In genomic region chr9:37944266-37944650, GRCh38 we compare ENCODE assay signal across 22 cellular contexts. TPM values are rescaled to one million over a fixed set of nuclear protein-coding genes. Genes with fewer than 3 reads are reported as not detected.
DNase-seq lines count a peak whose midpoint lies in the region; ATAC-seq, FAIRE-seq and TF ChIP-seq lines count a peak whose summit lies in the region.
"Had no signal": no experiment of that assay in that cellular context is flagged by ENCODE, and none has a peak within 500 bp of the region (broad histone marks: within the 10 kb centered on the region; RNA-seq: fewer than 3 reads in every experiment).

No MANE protein-coding gene starts in this region.

- H3K27me3 ChIP-seq in SK-N-SH (ENCODE audit: insufficient read depth) (no peaks in the 10 kb centered on the region), keratinocyte (ENCODE audit: control insufficient read depth, extremely low read depth, insufficient read depth, low read length) (no peaks in the 10 kb centered on the region), skeletal muscle satellite cell (ENCODE audit: control insufficient read depth, insufficient read depth, low read length) (no peaks in the 10 kb centered on the region), suprapubic skin (no peaks in the 10 kb centered on the region)
- H3K27me3 ChIP-seq: Peyer's patch, transverse colon had no signal

- TF ChIP-seq EP300 in SK-N-SH (IDR thresholded peaks at IDR 0.05; ENCODE audit: borderline replicate concordance in 1 of 2, low read depth in 1 of 2, low read length in 1 of 2) (no peak), suprapubic skin (IDR thresholded peaks at IDR 0.05) (no peak)

- TF ChIP-seq RAD21 in SK-N-SH (IDR thresholded peaks at IDR 0.05; ENCODE audit: low read length): no peak

- H3K9ac ChIP-seq in SK-N-SH: peak overlapping the region; percentile 7; the same call in 1 of the 2 replicates
- H3K9ac ChIP-seq in keratinocyte (ENCODE audit: control insufficient read depth, extremely low read depth, insufficient read depth, low read length): peak overlapping the region; percentile 11
- peak overlapping the region; percentile 36 for H3K9ac ChIP-seq in skeletal muscle satellite cell (ENCODE audit: low read depth, low read length)
- H3K9ac ChIP-seq: KMS-11 had no signal

- H3K9me1 ChIP-seq in keratinocyte (ENCODE audit: control insufficient read depth, extremely low read depth, insufficient read depth, low read length): peaks cover 8% of the 10 kb centered on the region

- H3K36me3 Mint-ChIP-seq in activated T-helper 17 cell treated with anti-CD3 and anti-CD28 coated beads, Interleukin-2, amount 50 U/mL, for 72 hours (ENCODE audit: low read depth): no peaks in the 10 kb centered on the region
- H3K36me3 Mint-ChIP-seq: activated naive CD4-positive, alpha-beta T cell treated with anti-CD3 and anti-CD28 coated beads, Interleukin-2, amount 50 U/mL, for 72 hours had no signal

- no peak for ATAC-seq in activated T-helper 17 cell treated with anti-CD3 and anti-CD28 coated beads, Interleukin-2, amount 50 U/mL, for 72 hours (replicated peaks)
- ATAC-seq: activated naive CD4-positive, alpha-beta T cell treated with anti-CD3 and anti-CD28 coated beads, Interleukin-2, amount 50 U/mL, for 72 hours had no signal

- no peak overlapping the region for H3K4me3 Mint-ChIP-seq in activated T-helper 17 cell treated with anti-CD3 and anti-CD28 coated beads, Interleukin-2, amount 50 U/mL, for 72 hours
- H3K4me3 Mint-ChIP-seq: B cell; T-helper 1 cell treated with Interleukin-12 subunit alpha and Interleukin-12 subunit beta and Interleukin-4 antibody, amounts not matched to agents 30 μg/mL and 1 μg/mL, for 36 hours had no signal

- H3K4me3 ChIP-seq in SK-N-SH (ENCODE audit: low read depth in 2 of 2, low read length in 1 of 2) (no peak overlapping the region; a peak in 1 of 4 replicates), keratinocyte (ENCODE audit: control insufficient read depth in 2 of 3, extremely low read depth in 1 of 3, insufficient read depth in 2 of 3, low read depth in 1 of 3, low read length in 3 of 3) (no peak overlapping the region), skeletal muscle satellite cell (ENCODE audit: low read length) (peak overlapping the region; percentile 29), suprapubic skin (no peak overlapping the region)
- H3K4me3 ChIP-seq: lung, Peyer's patch, transverse colon had no signal

- TF ChIP-seq POLR2A in suprapubic skin (IDR thresholded peaks at IDR 0.05): no peak

- WGBS in SK-N-SH (ENCODE audit: low lambda C conversion rate): 77% methylated on average over 3 of the region's 7 CpGs
- 89% methylated on average over 7 of the region's 7 CpGs for WGBS in suprapubic skin

- H2AFZ ChIP-seq in SK-N-SH (ENCODE audit: low read depth) (no peak overlapping the region), keratinocyte (ENCODE audit: control insufficient read depth, low read length) (no peak overlapping the region)

- H3K36me3 ChIP-seq in SK-N-SH (replicated peaks in 1 of 2; ENCODE audit: control insufficient read depth in 1 of 2, insufficient read depth in 2 of 2, low read length in 1 of 2): peaks cover 15 to 42% of the 10 kb centered on the region in 2 experiments
- peaks cover 46 to 47% of the 10 kb centered on the region in 2 experiments for H3K36me3 ChIP-seq in keratinocyte (ENCODE audit: control insufficient read depth in 2 of 2, extremely low read depth in 1 of 2, insufficient read depth in 2 of 2, low read length in 2 of 2)
- H3K36me3 ChIP-seq in skeletal muscle satellite cell (ENCODE audit: insufficient read depth, low read length): peaks cover 20% of the 10 kb centered on the region
- peaks cover 18% of the 10 kb centered on the region for H3K36me3 ChIP-seq in suprapubic skin

- POLR2A ChIA-PET in SK-N-SH (lab: Yijun Ruan, JAX): no interaction called here

- DNase-seq in ELR (ENCODE audit: low read depth) (peak; percentile 28), SK-N-SH (no peak), keratinocyte (ENCODE audit: low read depth, low spot score) (no peak), suprapubic skin (ENCODE audit: low spot score in 2 of 2) (no peak), GM03348 (ENCODE audit: low spot score) (no peak)
- no peak for DNase-seq in activated CD8-positive, alpha-beta memory T cell treated with anti-CD3 and anti-CD28 coated beads for 24 hours
- DNase-seq: activated CD4-positive, alpha-beta T cell treated with anti-CD3 and anti-CD28 coated beads for 1 hour; DMS79 treated with DMSO at 0.1 percent for 48 hours; NCI-H187; NCI-H510A treated with DMSO at 0.1 percent for 48 hours; occipital lobe; Peyer's patch; stimulated activated CD4-positive, alpha-beta T cell treated with anti-CD3 and anti-CD28 coated beads, Interleukin-15, amount 100 ng/mL, for 24 hours; transverse colon had no signal

- H3K27me3 Mint-ChIP-seq in activated T-helper 17 cell treated with anti-CD3 and anti-CD28 coated beads, Interleukin-2, amount 50 U/mL, for 72 hours: no peaks in the 10 kb centered on the region

- peak overlapping the region; percentile 67 for H3K4me2 ChIP-seq in SK-N-SH
- H3K4me2 ChIP-seq in keratinocyte (ENCODE audit: control insufficient read depth, extremely low read depth, insufficient read depth, low read depth, low read length): peak overlapping the region; percentile 55
- H3K4me2 ChIP-seq in skeletal muscle satellite cell (ENCODE audit: low read length): peak overlapping the region; percentile 9
- H3K4me2 ChIP-seq: KMS-11 had no signal

- peaks cover 48 to 79% of the 10 kb centered on the region in 2 experiments for H3K4me1 ChIP-seq in SK-N-SH (ENCODE audit: control insufficient read depth in 1 of 2, insufficient read depth in 2 of 2, low read depth in 1 of 2, low read length in 1 of 2)
- H3K4me1 ChIP-seq in keratinocyte (ENCODE audit: control insufficient read depth, extremely low read depth, insufficient read depth, low read length): peaks cover 35% of the 10 kb centered on the region
- H3K4me1 ChIP-seq in skeletal muscle satellite cell (ENCODE audit: control insufficient read depth, insufficient read depth, low read length): peaks cover 35% of the 10 kb centered on the region
- peaks cover 18% of the 10 kb centered on the region for H3K4me1 ChIP-seq in suprapubic skin
- H3K4me1 ChIP-seq: Peyer's patch had no signal

- H3K9me3 ChIP-seq in SK-N-SH: no peaks in the 10 kb centered on the region
- no peaks in the 10 kb centered on the region for H3K9me3 ChIP-seq in keratinocyte (ENCODE audit: control insufficient read depth, low read depth, low read length)
- no peaks in the 10 kb centered on the region for H3K9me3 ChIP-seq in skeletal muscle satellite cell (replicated peaks; ENCODE audit: low read length)
- no peaks in the 10 kb centered on the region for H3K9me3 ChIP-seq in suprapubic skin
- H3K9me3 ChIP-seq: Peyer's patch, transverse colon had no signal

- peaks cover 67% of the 10 kb centered on the region; the same call in 1 of the 2 replicates for H3K79me2 ChIP-seq in SK-N-SH (ENCODE audit: insufficient read depth)
- peaks cover 3% of the 10 kb centered on the region for H3K79me2 ChIP-seq in keratinocyte (ENCODE audit: control insufficient read depth, insufficient read depth, low read length)

- peaks cover 49% of the 10 kb centered on the region for H3F3A ChIP-seq in SK-N-SH (replicated peaks; ENCODE audit: insufficient read depth)

- H4K20me1 ChIP-seq in SK-N-SH (ENCODE audit: insufficient read depth): no peaks in the 10 kb centered on the region
- H4K20me1 ChIP-seq in keratinocyte (ENCODE audit: control insufficient read depth, extremely low read depth, insufficient read depth, low read length): no peaks in the 10 kb centered on the region

- dilution Hi-C loops in keratinocyte (cut with MboI; ENCODE audit: extremely low pct_ligation_motif_present, low sequenced_read_pairs): no loop called here

- no peaks in the 10 kb centered on the region for H3K9me3 Mint-ChIP-seq in activated T-helper 17 cell treated with anti-CD3 and anti-CD28 coated beads, Interleukin-2, amount 50 U/mL, for 72 hours
- H3K9me3 Mint-ChIP-seq: activated naive CD4-positive, alpha-beta T cell treated with anti-CD3 and anti-CD28 coated beads, Interleukin-2, amount 50 U/mL, for 72 hours; T-helper 1 cell treated with Interleukin-12 subunit alpha and Interleukin-12 subunit beta and Interleukin-4 antibody, amounts not matched to agents 30 μg/mL and 1 μg/mL, for 36 hours had no signal

- H3K27ac ChIP-seq in SK-N-SH (ENCODE audit: low read depth in 2 of 2, low read length in 1 of 2) (peak overlapping the region; percentile 88 to 100), keratinocyte (ENCODE audit: control insufficient read depth, insufficient read depth, low read length) (peak overlapping the region; percentile 61), suprapubic skin (no peak overlapping the region)
- H3K27ac ChIP-seq: KMS-11, Peyer's patch had no signal

- TF ChIP-seq CTCF in SK-N-SH (IDR thresholded peaks at IDR 0.05): no peak
- TF ChIP-seq CTCF in keratinocyte (optimal IDR thresholded peaks at IDR 0.05 in 1 of 3, IDR thresholded peaks at IDR 0.05 in 1 of 3, conservative IDR thresholded peaks at IDR 0.05 in 1 of 3; ENCODE audit: extremely low read depth in 1 of 3, insufficient read depth in 2 of 3, low read length in 3 of 3): no peak
- TF ChIP-seq CTCF in suprapubic skin (IDR thresholded peaks at IDR 0.05): no peak

- CTCF ChIA-PET in SK-N-SH (lab: Yijun Ruan, JAX): no interaction called here

- H3K9me2 ChIP-seq in SK-N-SH: no peaks in the 10 kb centered on the region

- FAIRE-seq in keratinocyte (lab: Jason Lieb, UNC): no peak
- FAIRE-seq: GM12891 had no signal

- no peaks in the 10 kb centered on the region for H3K4me1 Mint-ChIP-seq in activated T-helper 17 cell treated with anti-CD3 and anti-CD28 coated beads, Interleukin-2, amount 50 U/mL, for 72 hours
- H3K4me1 Mint-ChIP-seq: B cell had no signal

- H3K27ac Mint-ChIP-seq in activated T-helper 17 cell treated with anti-CD3 and anti-CD28 coated beads, Interleukin-2, amount 50 U/mL, for 72 hours: no peak overlapping the region
- H3K27ac Mint-ChIP-seq: activated naive CD4-positive, alpha-beta T cell treated with anti-CD3 and anti-CD28 coated beads, Interleukin-2, amount 50 U/mL, for 72 hours; B cell; T-helper 1 cell treated with Interleukin-12 subunit alpha and Interleukin-12 subunit beta and Interleukin-4 antibody, amounts not matched to agents 30 μg/mL and 1 μg/mL, for 36 hours had no signal

RNA-seq across cellular contexts. Expression of gene SLC25A51, which starts 40.3 kb away (rescaled TPM):
- polyA plus RNA-seq in SK-N-SH (2012; rRNA removed) (13.3 and 14.9 TPM in 2 replicates), keratinocyte (19.5 to 31.8 TPM (median 22.2 TPM) in 3 replicates)
- polyA plus RNA-seq in SK-N-SH (2012; cell fraction: cytosol; rRNA removed): 13.0 and 16.1 TPM in 2 replicates
- 15.7 and 22.1 TPM in 2 replicates for polyA plus RNA-seq in SK-N-SH (2012; cell fraction: nucleus; rRNA removed)
- polyA plus RNA-seq in keratinocyte (2011; ENCODE audit: low read depth): 2.2 TPM
- polyA plus RNA-seq in keratinocyte (2011; cell fraction: cytosol; rRNA removed): 15.5 and 23.1 TPM in 2 replicates
- 22.0 and 22.4 TPM in 2 replicates for polyA plus RNA-seq in keratinocyte (2011; cell fraction: nucleus; rRNA removed)
- polyA plus RNA-seq in keratinocyte (2012; ENCODE audit: low replicate concordance): 10.5 and 15.1 TPM in 2 replicates
- 39.0 to 66.1 TPM (median 46.3 TPM) in 3 replicates for polyA minus RNA-seq in keratinocyte
- 34.7 TPM for polyA minus RNA-seq in keratinocyte (2011; cell fraction: cytosol; rRNA and poly(A)+ RNA removed)
- polyA minus RNA-seq in keratinocyte (2011; cell fraction: nucleus; rRNA and poly(A)+ RNA removed): 20.3 and 47.3 TPM in 2 replicates
- total RNA-seq in skeletal muscle satellite cell (2012; rRNA removed): 53.3 and 62.1 TPM in 2 replicates
- total RNA-seq in suprapubic skin: 10 to 100 TPM; 21.0 to 31.6 (median 26.1) TPM
- total RNA-seq in activated T-helper 17 cell treated with anti-CD3 and anti-CD28 coated beads, Interleukin-2, amount 50 U/mL, for 72 hours: 10 to 100 TPM; 20.4 to 34.7 TPM

Comparison
In these comparisons a context has a peak if more than half of its experiments do, and no peak if none do; other contexts are left out.
1. H3K4me2 ChIP-seq: peak in every context shown above with its lines; median percentile 67 in SK-N-SH; 55 in keratinocyte; 9 in skeletal muscle satellite cell.